ENCODE assay signal across 8 cellular contexts in genomic region chr2:87076253-87077027, GRCh38. TPM values are rescaled to one million over a fixed set of nuclear protein-coding genes. Genes with fewer than 3 reads are reported as not detected.
DNase-seq lines count a peak whose midpoint lies in the region; ATAC-seq and TF ChIP-seq lines count a peak whose summit lies in the region.
"Not testable (repeated sequence)": the region's sequence is repeated elsewhere in the genome, so short reads cannot be mapped to it uniquely, and the experiment has no call there.

No MANE protein-coding gene starts in this region.

- not testable (repeated sequence) for H3K27me3 ChIP-seq in adrenal gland; neural cell (ENCODE audit: insufficient read depth, low read depth, low read length)

- peak in 1 of 6 experiments; percentile 10 for TF ChIP-seq CTCF in adrenal gland (IDR thresholded peaks at IDR 0.05)
- TF ChIP-seq CTCF in neural cell (IDR thresholded peaks at IDR 0.05; ENCODE audit: poor library complexity, severe bottlenecking) = not testable (repeated sequence)

- not testable (repeated sequence) for H3K9me2 ChIP-seq in neural cell (ENCODE audit: insufficient read depth, low read length)

- H3K9me3 ChIP-seq in adrenal gland (replicated peaks in 1 of 3); neural cell (ENCODE audit: low read length): not testable (repeated sequence)

- WGBS in adrenal gland, 4 donors = 0 to 1% (median 0%) methylated on average over 8 to 69 of the region's 76 CpGs

- H3K4me3 ChIP-seq in adrenal gland (peak overlapping the region in 3 of 4 donors; percentile 48 to 85 (median 67)), neural cell (ENCODE audit: low read length) (peak overlapping the region; percentile 65)

- H3K4me1 ChIP-seq in adrenal gland (replicated peaks in 1 of 2) = not testable (repeated sequence)

- H3K36me3 ChIP-seq in adrenal gland (replicated peaks in 1 of 2); neural cell (ENCODE audit: insufficient read depth, low read length): not testable (repeated sequence)

- TF ChIP-seq POLR2A in adrenal gland (IDR thresholded peaks at IDR 0.05) = peak; percentile 81 to 87

- peak overlapping the region; percentile 69 for H3K9ac ChIP-seq in neural cell (ENCODE audit: low read length)

- not testable (repeated sequence) for TF ChIP-seq EP300 in neural cell (conservative IDR thresholded peaks at IDR 0.05; ENCODE audit: poor library complexity, severe bottlenecking)

- intact Hi-C loops in adrenal gland (cut with DNase I) = not testable (repeated sequence)

- H3K79me2 ChIP-seq in neural cell (replicated peaks; ENCODE audit: insufficient read depth, low read length) = not testable (repeated sequence)

- not testable (repeated sequence) for H2AFZ ChIP-seq in neural cell (ENCODE audit: low read depth, low read length)

- H3K27ac ChIP-seq in adrenal gland = peak overlapping the region; percentile 53 to 99 (median 95)
- H3K27ac ChIP-seq in neural cell (ENCODE audit: low read length) = peak overlapping the region; percentile 78

- not testable (repeated sequence) for H3K4me2 ChIP-seq in neural cell (ENCODE audit: low read length)

- DNase-seq in CMK (ENCODE audit: low read depth) (peak; percentile 79), T-helper 1 cell (peak; percentile 87 to 93 (median 88)), adrenal gland (peak; percentile 93 to 98 (median 94)), globus pallidus (ENCODE audit: low spot score) (peak; percentile 84)
- peak; percentile 85 for DNase-seq in stimulated activated CD8-positive, alpha-beta memory T cell treated with anti-CD3 and anti-CD28 coated beads, Interleukin-4, amount 100 ng/mL, for 4 hours (ENCODE audit: low read depth in 2 of 2, low spot score in 1 of 2)

- not testable (repeated sequence) for TF ChIP-seq RAD21 in neural cell (conservative IDR thresholded peaks at IDR 0.05)

- ATAC-seq in GM19467 (IDR thresholded peaks at IDR 0.05; ENCODE audit: unreplicated experiment) (peak; percentile 94), HG03432 (IDR thresholded peaks at IDR 0.05; ENCODE audit: unreplicated experiment) (peak; percentile 90)

- H3F3A ChIP-seq in neural cell (ENCODE audit: insufficient read depth, low read length, poor library complexity, severe bottlenecking) = not testable (repeated sequence)

- not testable (repeated sequence) for H4K20me1 ChIP-seq in neural cell (ENCODE audit: insufficient read depth)

TF ChIP-seq in neural cell, 6 proteins besides CTCF, POLR2A, EP300 and RAD21:
- TF ChIP-seq POLR2AphosphoS5 (IDR thresholded peaks at IDR 0.05) = peak; percentile 10
- peak; percentile 40 for TF ChIP-seq TAF1 (IDR thresholded peaks at IDR 0.05; ENCODE audit: low read depth)

RNA-seq across cellular contexts. Expression of gene PLGLB1, which starts 54.8 kb away (rescaled TPM):
- 1 to 10 TPM in 4 of 8 donors, under 1 TPM in 2, not detected in 2; 0.61 to 4.3 (median 2.0) TPM for total RNA-seq in adrenal gland
- 10 to 100 TPM in 1 of 3 donors, 1 to 10 TPM in 1, under 1 TPM in 1; 0.81 to 16.4 (median 3.1) TPM for polyA plus RNA-seq in adrenal gland
- 15.9 and 20.2 TPM in 2 replicates for polyA plus RNA-seq in neural cell
- 8.0 and 8.6 TPM in 2 replicates for polyA minus RNA-seq in neural cell

Comparison
In these comparisons a context has a peak if more than half of its experiments do, and no peak if none do; other contexts are left out.
1. Peak in every context shown above with its lines: DNase-seq, ATAC-seq, H3K4me3 ChIP-seq and H3K27ac ChIP-seq.